Comparison of ENCODE assay signal across 23 cellular contexts in genomic region chr1:9807541-9807940, GRCh38. TPM values are rescaled to one million over a fixed set of nuclear protein-coding genes. Genes with fewer than 3 reads are reported as not detected.
DNase-seq lines count a peak whose midpoint lies in the region; ATAC-seq and TF ChIP-seq lines count a peak whose summit lies in the region.
"Had no signal": no experiment of that assay in that cellular context is flagged by ENCODE, and none has a peak within 500 bp of the region (broad histone marks: within the 10 kb centered on the region; RNA-seq: fewer than 3 reads in every experiment).

No MANE protein-coding gene starts in this region.

- H3K27me3 Mint-ChIP-seq in glutamatergic neuron (ENCODE audit: unreplicated experiment), result peaks cover 2% of the 10 kb centered on the region
- H3K27me3 Mint-ChIP-seq in effector memory CD8-positive, alpha-beta T cell, result no peaks in the 10 kb centered on the region

- H3K27me3 ChIP-seq in thyroid gland, result no peaks in the 10 kb centered on the region
- H3K27me3 ChIP-seq: BLaER1 treated with 17β-estradiol and CSF1 and Interleukin-3, amounts not matched to agents 10 nM and 100 nM; body of pancreas; hepatocyte had no signal

- no peak for ATAC-seq in effector memory CD8-positive, alpha-beta T cell (replicated peaks)
- ATAC-seq: A549; activated naive CD4-positive, alpha-beta T cell treated with anti-CD3 and anti-CD28 coated beads, Interleukin-2, amount 50 U/mL, for 72 hours; body of pancreas had no signal

- no peak overlapping the region for H3K4me3 ChIP-seq in thyroid gland (replicated peaks in 1 of 3)
- H3K4me3 ChIP-seq: A549; BLaER1 treated with 17β-estradiol and CSF1 and Interleukin-3, amounts not matched to agents 10 nM and 100 nM; body of pancreas; hepatocyte; lung had no signal

- peaks cover 53 to 74% of the 10 kb centered on the region in 2 donors for H3K4me1 ChIP-seq in thyroid gland

- H3K27ac Mint-ChIP-seq in glutamatergic neuron (ENCODE audit: unreplicated experiment), result peak overlapping the region; percentile 20
- H3K27ac Mint-ChIP-seq in effector memory CD8-positive, alpha-beta T cell, result peak overlapping the region in 1 of 2 donors; percentile 10
- H3K27ac Mint-ChIP-seq: activated naive CD4-positive, alpha-beta T cell treated with anti-CD3 and anti-CD28 coated beads, Interleukin-2, amount 50 U/mL, for 72 hours had no signal

- peak; percentile 47 for DNase-seq in activated effector memory CD4-positive, alpha-beta T cell treated with anti-CD3 and anti-CD28 coated beads, Interleukin-2, amount 50 U/mL, for 16 hours
- no peak for DNase-seq in activated effector memory CD4-positive, alpha-beta T cell treated with Interleukin-2 at 50 U/mL for 16 hours
- DNase-seq in RWPE1 (ENCODE audit: low spot score) (no peak), glutamatergic neuron (no peak), thyroid gland (no peak), ACHN (no peak), cortex of kidney (lab: John Stamatoyannopoulos, UW) (no peak)
- no peak for DNase-seq in effector memory CD8-positive, alpha-beta T cell
- DNase-seq: activated T-cell treated with anti-CD3 and anti-CD28 coated beads, Interleukin-2, amount 50 U/mL, for 48 hours; body of pancreas; NCI-H1436 treated with DMSO at 0.1 percent for 48 hours; NCI-H2171; NCI-H82; OCI-M1; SHP77; stimulated activated CD8-positive, alpha-beta memory T cell treated with anti-CD3 and anti-CD28 coated beads, Interleukin-4, amount 100 ng/mL, for 48 hours had no signal

- 78 to 80% methylated on average over 12 of the region's 12 CpGs for WGBS in thyroid gland, 2 donors

- POLR2A ChIA-PET in RWPE1 (lab: Yijun Ruan, JAX; ENCODE audit: low non-redundant PET), result no interaction called here

- intact Hi-C loops in thyroid gland (cut with DNase I), result no loop called here

- TF ChIP-seq POLR2A in thyroid gland (IDR thresholded peaks at IDR 0.05), result no peak

- peaks cover 3% of the 10 kb centered on the region for H3K9me3 Mint-ChIP-seq in glutamatergic neuron (ENCODE audit: unreplicated experiment)
- no peaks in the 10 kb centered on the region for H3K9me3 Mint-ChIP-seq in effector memory CD8-positive, alpha-beta T cell
- H3K9me3 Mint-ChIP-seq: activated naive CD4-positive, alpha-beta T cell treated with anti-CD3 and anti-CD28 coated beads, Interleukin-2, amount 50 U/mL, for 72 hours had no signal

- TF ChIP-seq CTCF in RWPE1 (conservative IDR thresholded peaks at IDR 0.05; ENCODE audit: low read depth) (no peak), glutamatergic neuron (IDR thresholded peaks at IDR 0.05; ENCODE audit: partially characterized antibody, unreplicated experiment) (no peak), thyroid gland (IDR thresholded peaks at IDR 0.05) (no peak)

- no peaks in the 10 kb centered on the region for H3K36me3 ChIP-seq in thyroid gland

- no peaks in the 10 kb centered on the region for H3K36me3 Mint-ChIP-seq in glutamatergic neuron (ENCODE audit: unreplicated experiment)
- H3K36me3 Mint-ChIP-seq in effector memory CD8-positive, alpha-beta T cell (ENCODE audit: insufficient read depth), result peaks cover 4% of the 10 kb centered on the region

- H3K27ac ChIP-seq in RWPE1 (peak overlapping the region; percentile 47), thyroid gland (peak overlapping the region in 2 of 3 donors; percentile 24 to 50)
- H3K27ac ChIP-seq: A549; BLaER1 treated with 17β-estradiol and CSF1 and Interleukin-3, amounts not matched to agents 10 nM and 100 nM; hepatocyte; HL-60; VCaP had no signal

- H3K9me3 ChIP-seq in thyroid gland, result no peaks in the 10 kb centered on the region
- H3K9me3 ChIP-seq: A549; BLaER1 treated with 17β-estradiol and CSF1 and Interleukin-3, amounts not matched to agents 10 nM and 100 nM; body of pancreas had no signal

- CTCF ChIA-PET in RWPE1 (lab: Yijun Ruan, JAX), result no interaction called here

- peaks cover 22% of the 10 kb centered on the region for H3K4me1 Mint-ChIP-seq in glutamatergic neuron (ENCODE audit: low read depth, unreplicated experiment)
- peaks cover 30 to 38% of the 10 kb centered on the region in 2 donors for H3K4me1 Mint-ChIP-seq in effector memory CD8-positive, alpha-beta T cell (ENCODE audit: low read depth in 2 of 2)

- H3K4me3 Mint-ChIP-seq in glutamatergic neuron (ENCODE audit: unreplicated experiment), result peak overlapping the region; percentile 50
- no peak overlapping the region for H3K4me3 Mint-ChIP-seq in effector memory CD8-positive, alpha-beta T cell

- in situ Hi-C loops in ACHN (cut with HindIII; ENCODE audit: low pct_ligation_motif_present, low pct_unique_long_range_greater_than_20kb, low sequenced_read_pairs), result no loop called here

RNA-seq across cellular contexts. Expression of gene CLSTN1, which starts 16.2 kb away (rescaled TPM):
- total RNA-seq in glutamatergic neuron (ENCODE audit: unreplicated experiment) (139 TPM), thyroid gland (10 to 100 TPM; 59.5 to 85.0 (median 81.5) TPM)
